Comparison of ENCODE assay signal across 19 cellular contexts in the genomic region with DNA sequence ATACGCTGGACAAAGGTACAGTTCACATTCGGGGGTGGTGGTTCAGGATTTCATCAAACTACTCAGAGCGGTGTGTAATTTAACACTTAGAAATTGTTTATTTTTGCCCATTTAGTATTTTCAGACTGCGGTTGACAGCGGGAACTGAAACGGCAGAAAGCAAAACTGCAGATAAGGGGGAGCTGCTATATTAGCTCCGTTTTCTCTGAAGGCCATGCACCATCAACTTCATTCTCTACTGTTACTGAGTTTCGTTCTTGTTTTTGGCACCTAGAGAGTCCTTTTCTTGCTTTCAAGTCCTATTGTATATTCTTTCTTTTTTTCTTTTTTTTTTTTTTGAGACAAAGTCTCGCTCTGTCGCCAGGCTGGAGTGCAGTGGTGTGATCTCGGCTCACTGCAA.
"Had no signal": no experiment of that assay in that cellular context is flagged by ENCODE, and none has a peak within 500 bp of the region (broad histone marks: within the 10 kb centered on the region; RNA-seq: fewer than 3 reads in every experiment).

No MANE protein-coding gene starts in this region.

- ATAC-seq: naive thymus-derived CD4-positive, alpha-beta T cell; stimulated activated naive B cell treated with anti-CD40 and anti-IgM and Interleukin-4, amounts not matched to agents 10 μg/mL and 1 μg/mL and 100 μg/mL, for 72 hours had no signal

- H3K4me1 Mint-ChIP-seq: activated naive CD4-positive, alpha-beta T cell treated with anti-CD3 and anti-CD28 coated beads, Interleukin-2, amount 10 ng/mL, durations not matched to agents 7 days and 5 days; immature natural killer cell; naive thymus-derived CD4-positive, alpha-beta T cell; stimulated activated naive B cell treated with anti-CD40 and anti-IgM and Interleukin-4, amounts not matched to agents 10 μg/mL and 1 μg/mL and 100 μg/mL, for 72 hours had no signal

- DNase-seq: activated CD4-positive, alpha-beta memory T cell treated with anti-CD3 and anti-CD28 coated beads for 36 hours; activated CD4-positive, alpha-beta T cell treated with anti-CD3 and anti-CD28 coated beads for 48 hours; activated effector memory CD4-positive, alpha-beta T cell treated with Interleukin-2 at 50 U/mL for 16 hours; activated naive CD4-positive, alpha-beta T cell treated with anti-CD3 and anti-CD28 coated beads, Interleukin-2, amount 10 ng/mL, durations not matched to agents 7 days and 5 days; activated T-cell treated with anti-CD3 and anti-CD28 coated beads, Interleukin-2, amount 50 U/mL, for 48 hours; amygdala; cerebellar nuclear complex; glutamatergic neuron; immature natural killer cell; kidney glomerular epithelial cell; left ventricle myocardium inferior; naive thymus-derived CD4-positive, alpha-beta T cell; retina; stimulated activated CD4-positive, alpha-beta T cell treated with anti-CD3 and anti-CD28 coated beads, Interleukin-2, amount 100 ng/mL, for 48 hours; stimulated activated CD8-positive, alpha-beta memory T cell treated with anti-CD3 and anti-CD28 coated beads, Interleukin-4, amount 100 ng/mL, for 48 hours; stimulated activated naive B cell treated with anti-CD40 and anti-IgM and Interleukin-4, amounts not matched to agents 10 μg/mL and 1 μg/mL and 100 μg/mL, for 72 hours; trophoblast cell; uterus had no signal

- H3K4me3 Mint-ChIP-seq: activated CD4-positive, alpha-beta memory T cell treated with anti-CD3 and anti-CD28 coated beads for 36 hours; activated naive CD4-positive, alpha-beta T cell treated with anti-CD3 and anti-CD28 coated beads, Interleukin-2, amount 10 ng/mL, durations not matched to agents 7 days and 5 days; immature natural killer cell; naive thymus-derived CD4-positive, alpha-beta T cell; neural crest cell; stimulated activated naive B cell treated with anti-CD40 and anti-IgM and Interleukin-4, amounts not matched to agents 10 μg/mL and 1 μg/mL and 100 μg/mL, for 72 hours had no signal

- H3K36me3 Mint-ChIP-seq: activated CD4-positive, alpha-beta memory T cell treated with anti-CD3 and anti-CD28 coated beads for 36 hours; activated naive CD4-positive, alpha-beta T cell treated with anti-CD3 and anti-CD28 coated beads, Interleukin-2, amount 10 ng/mL, durations not matched to agents 7 days and 5 days had no signal

- H3K27me3 Mint-ChIP-seq: activated CD4-positive, alpha-beta memory T cell treated with anti-CD3 and anti-CD28 coated beads for 36 hours; activated naive CD4-positive, alpha-beta T cell treated with anti-CD3 and anti-CD28 coated beads, Interleukin-2, amount 10 ng/mL, durations not matched to agents 7 days and 5 days; naive thymus-derived CD4-positive, alpha-beta T cell; stimulated activated naive B cell treated with anti-CD40 and anti-IgM and Interleukin-4, amounts not matched to agents 10 μg/mL and 1 μg/mL and 100 μg/mL, for 72 hours had no signal

- H3K9me3 Mint-ChIP-seq: activated CD4-positive, alpha-beta memory T cell treated with anti-CD3 and anti-CD28 coated beads for 36 hours; activated naive CD4-positive, alpha-beta T cell treated with anti-CD3 and anti-CD28 coated beads, Interleukin-2, amount 10 ng/mL, durations not matched to agents 7 days and 5 days; immature natural killer cell; naive thymus-derived CD4-positive, alpha-beta T cell; stimulated activated naive B cell treated with anti-CD40 and anti-IgM and Interleukin-4, amounts not matched to agents 10 μg/mL and 1 μg/mL and 100 μg/mL, for 72 hours had no signal

- H3K27ac Mint-ChIP-seq: activated CD4-positive, alpha-beta memory T cell treated with anti-CD3 and anti-CD28 coated beads for 36 hours; activated naive CD4-positive, alpha-beta T cell treated with anti-CD3 and anti-CD28 coated beads, Interleukin-2, amount 10 ng/mL, durations not matched to agents 7 days and 5 days; immature natural killer cell; naive thymus-derived CD4-positive, alpha-beta T cell; stimulated activated naive B cell treated with anti-CD40 and anti-IgM and Interleukin-4, amounts not matched to agents 10 μg/mL and 1 μg/mL and 100 μg/mL, for 72 hours had no signal
